In the genomic region with DNA sequence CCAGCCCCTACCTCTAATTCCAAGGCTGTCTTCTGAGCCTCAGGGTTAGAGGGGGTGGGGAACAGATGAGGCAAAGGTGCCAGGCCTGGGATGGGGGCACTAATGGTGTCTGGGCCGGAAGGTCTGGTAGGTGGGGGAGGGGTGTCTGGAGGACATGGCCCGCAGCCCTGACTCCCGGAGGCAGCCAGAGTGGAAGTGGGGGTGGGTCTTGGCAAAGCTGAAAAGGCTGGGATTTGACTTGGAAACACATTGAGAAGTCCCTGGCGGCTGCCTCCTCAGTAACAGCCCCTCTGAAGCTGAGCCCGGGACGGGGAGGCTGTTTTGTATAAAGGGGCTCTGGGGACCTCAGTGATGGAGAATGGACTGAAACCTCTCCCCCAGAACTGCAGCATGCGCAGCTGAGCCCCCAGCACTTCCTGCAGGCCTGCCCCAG, we compare ENCODE assay signal across 17 cellular contexts. TPM values are rescaled to one million over a fixed set of nuclear protein-coding genes. Genes with fewer than 3 reads are reported as not detected.
A peak's percentile ranks its signal among the peaks of the same experiment; 100 is the strongest.
DNase-seq lines count a peak whose midpoint lies in the region; ATAC-seq and TF ChIP-seq lines count a peak whose summit lies in the region.
"Had no signal": no experiment of that assay in that cellular context is flagged by ENCODE, and none has a peak within 500 bp of the region (broad histone marks: within the 10 kb centered on the region; RNA-seq: fewer than 3 reads in every experiment).

No MANE protein-coding gene starts in this region.

- no peak overlapping the region for H3K27ac Mint-ChIP-seq in T-cell
- H3K27ac Mint-ChIP-seq: activated T-helper 2 cell treated with anti-CD3 and anti-CD28 coated beads, Interferon-gamma antibody, Interleukin-2, Interleukin-4, amounts not matched to agents 10 μg/mL and 5 μg/mL and 100 μg/mL, durations not matched to agents 14 hours and 24 hours and 36 hours; stimulated activated naive B cell treated with anti-CD40 and anti-IgM and Interleukin-4, amounts not matched to agents 10 μg/mL and 1 μg/mL and 100 μg/mL, for 72 hours had no signal

- H3K9ac ChIP-seq in SK-N-SH (no peak overlapping the region), neuronal stem cell (ENCODE audit: low read depth, low read length, poor library complexity) (no peak overlapping the region)

- no peaks in the 10 kb centered on the region for H3K79me1 ChIP-seq in neuronal stem cell (ENCODE audit: low read depth, low read length)

- peak overlapping the region in 1 of 2 experiments; percentile 93; a peak in 2 of 4 replicates for H3K27ac ChIP-seq in SK-N-SH (ENCODE audit: low read depth in 2 of 2, low read length in 1 of 2)
- no peak overlapping the region for H3K27ac ChIP-seq in neuronal stem cell (replicated peaks; ENCODE audit: low read length)
- peak overlapping the region; percentile 6 to 65 (median 40) for H3K27ac ChIP-seq in upper lobe of left lung
- H3K27ac ChIP-seq: cardiac muscle cell, neutrophil had no signal

- 46% methylated on average over 5 of the region's 7 CpGs for WGBS in SK-N-SH (ENCODE audit: low lambda C conversion rate)
- WGBS in neuronal stem cell (ENCODE audit: extremely low coverage in 2 of 2, insufficient read length in 2 of 2, insufficient replicate concordance in 1 of 2), 2 donors: no CpG with 5 or more reads among the region's 7 CpGs
- 46 to 49% methylated on average over 7 of the region's 7 CpGs for WGBS in upper lobe of left lung, 2 donors

- TF ChIP-seq RAD21 in SK-N-SH (IDR thresholded peaks at IDR 0.05; ENCODE audit: low read length): no peak

- CTCF ChIA-PET in SK-N-SH (lab: Yijun Ruan, JAX) (interaction anchor here (0.9 to 6.8 kb wide), 10 partner anchors 9 to 65 kb away, joined by 3 to 41 read pairs (median 4); a partner anchor contains a TSS), T-cell (lab: Charles Lee) (no interaction called here)

- no peaks in the 10 kb centered on the region for H3K4me1 Mint-ChIP-seq in T-cell

- peak; percentile 69 for DNase-seq in SK-N-SH
- peak; percentile 80 for DNase-seq in cardiac septum (ENCODE audit: low spot score)
- DNase-seq in neuronal stem cell (ENCODE audit: low spot score): peak; percentile 23
- DNase-seq in upper lobe of left lung: no peak
- no peak for DNase-seq in activated effector memory CD4-positive, alpha-beta T cell treated with Interleukin-2 at 50 U/mL for 16 hours
- no peak for DNase-seq in NAMALWA (ENCODE audit: low spot score)
- no peak for DNase-seq in T-cell
- DNase-seq: activated CD4-positive, alpha-beta T cell treated with anti-CD3 and anti-CD28 coated beads, Interleukin-2, amount 50 U/mL, for 1 hour; GF-D8; Kasumi-1; NCI-H2081 treated with DMSO at 0.1 percent for 48 hours; stimulated activated CD4-positive, alpha-beta T cell treated with anti-CD3 and anti-CD28 coated beads, Interleukin-2, amount 100 ng/mL, for 48 hours; stimulated activated naive B cell treated with anti-CD40 and anti-IgM and Interleukin-4, amounts not matched to agents 10 μg/mL and 1 μg/mL and 100 μg/mL, for 72 hours had no signal

- TF ChIP-seq EP300 in SK-N-SH (IDR thresholded peaks at IDR 0.05; ENCODE audit: borderline replicate concordance in 1 of 2, low read depth in 1 of 2, low read length in 1 of 2): peak in 1 of 2 experiments; percentile 83; a peak in 2 of 4 replicates
- TF ChIP-seq EP300 in upper lobe of left lung (IDR thresholded peaks at IDR 0.05): no peak

- H2BK15ac ChIP-seq in neuronal stem cell (ENCODE audit: low read length): peak overlapping the region; percentile 12

- TF ChIP-seq POLR2A in upper lobe of left lung (IDR thresholded peaks at IDR 0.05): no peak

- no peak overlapping the region for H2AK5ac ChIP-seq in neuronal stem cell (ENCODE audit: low read depth, low read length)

- H3F3A ChIP-seq in SK-N-SH (replicated peaks; ENCODE audit: insufficient read depth): peaks cover 3% of the 10 kb centered on the region

- no peak overlapping the region for H4K91ac ChIP-seq in neuronal stem cell (ENCODE audit: low read depth, low read length, poor library complexity)

- no peak overlapping the region for H3K4me2 ChIP-seq in SK-N-SH
- no peak overlapping the region for H3K4me2 ChIP-seq in neuronal stem cell (ENCODE audit: insufficient read depth, low read length, poor library complexity, severe bottlenecking)

- no peak overlapping the region for H3K4me3 Mint-ChIP-seq in T-cell
- H3K4me3 Mint-ChIP-seq: stimulated activated naive B cell treated with anti-CD40 and anti-IgM and Interleukin-4, amounts not matched to agents 10 μg/mL and 1 μg/mL and 100 μg/mL, for 72 hours had no signal

- no peak overlapping the region for H2BK5ac ChIP-seq in neuronal stem cell (ENCODE audit: low read length)

- ATAC-seq in upper lobe of left lung (ENCODE audit: low FRiP score in 2 of 2): no peak
- no peak for ATAC-seq in HG03342 (IDR thresholded peaks at IDR 0.05; ENCODE audit: unreplicated experiment)
- ATAC-seq in T-cell (replicated peaks in 1 of 4): no peak

- no peak overlapping the region for H3K23ac ChIP-seq in neuronal stem cell (ENCODE audit: low read depth, low read length, poor library complexity)

- H3K18ac ChIP-seq in neuronal stem cell (ENCODE audit: low read length): peak overlapping the region; percentile 86

- no peaks in the 10 kb centered on the region for H3K36me3 Mint-ChIP-seq in T-cell
- H3K36me3 Mint-ChIP-seq: stimulated activated naive B cell treated with anti-CD40 and anti-IgM and Interleukin-4, amounts not matched to agents 10 μg/mL and 1 μg/mL and 100 μg/mL, for 72 hours had no signal

- H3K14ac ChIP-seq in neuronal stem cell (ENCODE audit: low read length): no peak overlapping the region

- no peaks in the 10 kb centered on the region for H4K20me1 ChIP-seq in SK-N-SH (ENCODE audit: insufficient read depth)

- peaks cover 0 to 3% of the 10 kb centered on the region in 2 donors for H3K27me3 Mint-ChIP-seq in T-cell
- H3K27me3 Mint-ChIP-seq: stimulated activated naive B cell treated with anti-CD40 and anti-IgM and Interleukin-4, amounts not matched to agents 10 μg/mL and 1 μg/mL and 100 μg/mL, for 72 hours had no signal

- no peaks in the 10 kb centered on the region for H3K9me3 ChIP-seq in SK-N-SH
- H3K9me3 ChIP-seq in neuronal stem cell (replicated peaks in 1 of 2; ENCODE audit: control insufficient read depth in 2 of 2, insufficient read depth in 1 of 2, low read depth in 1 of 2, low read length in 2 of 2): no peaks in the 10 kb centered on the region
- H3K9me3 ChIP-seq in upper lobe of left lung: no peaks in the 10 kb centered on the region
- H3K9me3 ChIP-seq: neutrophil had no signal

- H2BK12ac ChIP-seq in neuronal stem cell (ENCODE audit: low read length): no peak overlapping the region

- POLR2A ChIA-PET in SK-N-SH (lab: Yijun Ruan, JAX) (interaction anchor here (1.2 to 1.9 kb wide), 4 partner anchors 9 to 21 kb away, joined by 4 to 14 read pairs (median 10); no protein-coding TSS in a partner anchor), T-cell (lab: Charles Lee) (no interaction called here)

- H3K4me3 ChIP-seq in SK-N-SH (ENCODE audit: low read depth in 2 of 2, low read length in 1 of 2) (no peak overlapping the region), neuronal stem cell (ENCODE audit: low read length in 2 of 2) (no peak overlapping the region), upper lobe of left lung (no peak overlapping the region)
- H3K4me3 ChIP-seq: cardiac muscle cell had no signal

- TF ChIP-seq CTCF in SK-N-SH (IDR thresholded peaks at IDR 0.05) (no peak), upper lobe of left lung (IDR thresholded peaks at IDR 0.05) (no peak)

- H2AFZ ChIP-seq in SK-N-SH (ENCODE audit: low read depth) (no peak overlapping the region), neuronal stem cell (ENCODE audit: low read length) (peak overlapping the region; percentile 95)

- H2BK120ac ChIP-seq in neuronal stem cell (ENCODE audit: low read depth, low read length): no peak overlapping the region

- peaks cover 18 to 68% of the 10 kb centered on the region in 2 experiments for H3K4me1 ChIP-seq in SK-N-SH (ENCODE audit: control insufficient read depth in 1 of 2, insufficient read depth in 2 of 2, low read depth in 1 of 2, low read length in 1 of 2)
- H3K4me1 ChIP-seq in neuronal stem cell (ENCODE audit: control insufficient read depth in 2 of 2, insufficient read depth in 1 of 2, low read depth in 1 of 2, low read length in 2 of 2): peaks cover 16 to 31% of the 10 kb centered on the region in 2 donors
- H3K4me1 ChIP-seq in upper lobe of left lung: peaks cover 22 to 46% (median 39%) of the 10 kb centered on the region in 4 donors

- H3K9me3 Mint-ChIP-seq in T-cell: no peaks in the 10 kb centered on the region
- H3K9me3 Mint-ChIP-seq: activated T-helper 2 cell treated with anti-CD3 and anti-CD28 coated beads, Interferon-gamma antibody, Interleukin-2, Interleukin-4, amounts not matched to agents 10 μg/mL and 5 μg/mL and 100 μg/mL, durations not matched to agents 14 hours and 24 hours and 36 hours; stimulated activated naive B cell treated with anti-CD40 and anti-IgM and Interleukin-4, amounts not matched to agents 10 μg/mL and 1 μg/mL and 100 μg/mL, for 72 hours had no signal

- H3K27me3 ChIP-seq in SK-N-SH (ENCODE audit: insufficient read depth): no peaks in the 10 kb centered on the region
- H3K27me3 ChIP-seq in neuronal stem cell (ENCODE audit: control insufficient read depth in 3 of 3, insufficient read depth in 3 of 3, low read depth in 1 of 3, low read length in 3 of 3): no peaks in the 10 kb centered on the region
- no peaks in the 10 kb centered on the region for H3K27me3 ChIP-seq in upper lobe of left lung
- H3K27me3 ChIP-seq: cardiac muscle cell, neutrophil had no signal

- H3K36me3 ChIP-seq in SK-N-SH (replicated peaks in 1 of 2; ENCODE audit: control insufficient read depth in 1 of 2, insufficient read depth in 2 of 2, low read length in 1 of 2) (no peaks in the 10 kb centered on the region), neuronal stem cell (replicated peaks in 1 of 2; ENCODE audit: control insufficient read depth in 2 of 2, insufficient read depth in 2 of 2, low read length in 2 of 2) (no peaks in the 10 kb centered on the region), upper lobe of left lung (no peaks in the 10 kb centered on the region)
- H3K36me3 ChIP-seq: cardiac muscle cell, neutrophil had no signal

- no peaks in the 10 kb centered on the region for H3K9me2 ChIP-seq in SK-N-SH

- no peak overlapping the region for H3K4ac ChIP-seq in neuronal stem cell (ENCODE audit: low read length)

- H4K8ac ChIP-seq in neuronal stem cell (ENCODE audit: low read depth, low read length): no peak overlapping the region

- H3K79me2 ChIP-seq in SK-N-SH (ENCODE audit: insufficient read depth): no peaks in the 10 kb centered on the region

- intact Hi-C loops in cardiac septum (cut with DNase I): loop anchor here (2.0 kb wide), 1 partner anchor 64 kb away; no protein-coding TSS in a partner anchor

RNA-seq across cellular contexts. Expression of a gene that starts 49.5 kb away (rescaled TPM):
- 3.0 and 5.1 TPM in 2 replicates for polyA plus RNA-seq in SK-N-SH (2012; rRNA removed)
- polyA plus RNA-seq in SK-N-SH (2012; cell fraction: cytosol; rRNA removed): 3.3 and 4.5 TPM in 2 replicates
- 9.8 and 14.0 TPM in 2 replicates for polyA plus RNA-seq in SK-N-SH (2012; cell fraction: nucleus; rRNA removed)
- 829 TPM for total RNA-seq in cardiac septum
- 3.8 TPM for polyA plus RNA-seq in neuronal stem cell (2013, experiment 1 of 2)
- polyA plus RNA-seq in neuronal stem cell (2013, experiment 2 of 2): 3.2 TPM
- total RNA-seq in upper lobe of left lung: 100 to 1,000 TPM in 2 of 6 donors, 10 to 100 TPM in 4; 41.9 to 150 (median 84.3) TPM
- 1 to 10 TPM in 3 of 5 donors, under 1 TPM in 2; 0.09 to 1.9 (median 1.0) TPM for total RNA-seq in T-cell

Comparison
In these comparisons a context has a peak if more than half of its experiments do, and no peak if none do; other contexts are left out.
1. DNase-seq: peak in SK-N-SH (single experiment), cardiac septum (single experiment) and neuronal stem cell (single experiment); none in upper lobe of left lung (0 of 2), activated effector memory CD4-positive, alpha-beta T cell treated with Interleukin-2 at 50 U/mL for 16 hours (single experiment), NAMALWA (single experiment) and T-cell (0 of 34).
2. RNA of a gene that starts 49.5 kb away (total RNA-seq): 829 TPM in cardiac septum (single experiment) and 41.9 to 150 TPM in upper lobe of left lung; 0.09 to 1.9 TPM in T-cell; every median in the first group is over 10 times any median in the second.